9 cellular contexts compared by ENCODE assay signal in genomic region chr3:4302747-4303146, GRCh38. TPM values are rescaled to one million over a fixed set of nuclear protein-coding genes. Genes with fewer than 3 reads are reported as not detected.
DNase-seq lines count a peak whose midpoint lies in the region; TF ChIP-seq lines count a peak whose summit lies in the region.
"Had no signal": no experiment of that assay in that cellular context is flagged by ENCODE, and none has a peak within 500 bp of the region (broad histone marks: within the 10 kb centered on the region; RNA-seq: fewer than 3 reads in every experiment).

No MANE protein-coding gene starts in this region.

- H3K9me3 ChIP-seq in HUES48 (ENCODE audit: control insufficient read depth, insufficient read depth, low read length) (no peaks in the 10 kb centered on the region), muscle layer of duodenum (ENCODE audit: control insufficient read depth in 1 of 2, low read length in 2 of 2) (no peaks in the 10 kb centered on the region)
- H3K9me3 ChIP-seq: adrenal gland had no signal

- no peak for DNase-seq in AG10803 (ENCODE audit: low read depth)
- DNase-seq in cardiac fibroblast (ENCODE audit: low read depth in 2 of 2) = no peak
- no peak for DNase-seq in H4 (ENCODE audit: low spot score)
- DNase-seq in HuH-7.5 (ENCODE audit: low spot score) = no peak
- DNase-seq in activated CD4-positive, alpha-beta T cell treated with anti-CD3 and anti-CD28 coated beads for 48 hours = no peak
- DNase-seq in NOMO-1 (lab: John Stamatoyannopoulos, UW; ENCODE audit: unreplicated experiment in 2 of 2) = no peak

- H3K27me3 ChIP-seq in HUES48 (ENCODE audit: control insufficient read depth, insufficient read depth, low read length) (no peaks in the 10 kb centered on the region), muscle layer of duodenum (ENCODE audit: low read depth, low read length) (no peaks in the 10 kb centered on the region)
- H3K27me3 ChIP-seq: adrenal gland had no signal

- H3K27ac ChIP-seq in HUES48 (ENCODE audit: low read depth, low read length) (no peak overlapping the region), muscle layer of duodenum (ENCODE audit: low read length) (peak overlapping the region; percentile 95)

- TF ChIP-seq CTCF in AG10803 (conservative IDR thresholded peaks at IDR 0.05; ENCODE audit: low read length) = no peak
- no peak for TF ChIP-seq CTCF in cardiac fibroblast (IDR thresholded peaks at IDR 0.05; ENCODE audit: low read depth, low read length)

- H3K9ac ChIP-seq in HUES48 (ENCODE audit: low read depth, low read length) = no peak overlapping the region

- H3K36me3 ChIP-seq in HUES48 (ENCODE audit: control insufficient read depth, insufficient read depth, low read length) = peaks cover 8% of the 10 kb centered on the region
- no peaks in the 10 kb centered on the region for H3K36me3 ChIP-seq in muscle layer of duodenum (ENCODE audit: control insufficient read depth in 1 of 2, insufficient read depth in 2 of 2, low read length in 2 of 2)
- H3K36me3 ChIP-seq: adrenal gland had no signal

- H3K4me3 ChIP-seq in AG10803 (ENCODE audit: low read length) (peak overlapping the region; percentile 87), HUES48 (ENCODE audit: low read depth, low read length) (peak overlapping the region; percentile 81; the same call in 1 of the 2 replicates), cardiac fibroblast (replicated peaks in 1 of 2; ENCODE audit: low read depth in 2 of 2, low read length in 2 of 2) (peak overlapping the region; percentile 69 to 81), muscle layer of duodenum (ENCODE audit: low read depth in 1 of 2, low read length in 2 of 2) (peak overlapping the region; percentile 88 to 99)

- H3K4me1 ChIP-seq in HUES48 (ENCODE audit: control insufficient read depth, insufficient read depth, low read length) (peaks cover 13% of the 10 kb centered on the region), muscle layer of duodenum (ENCODE audit: control insufficient read depth in 1 of 2, insufficient read depth in 2 of 2, low read length in 2 of 2) (peaks cover 0 to 27% of the 10 kb centered on the region in 2 donors)

RNA-seq across cellular contexts. Expression of gene SETMAR, which starts 0.4 kb away (rescaled TPM):
- total RNA-seq in H4 (2014; rRNA removed; shearing (Covaris generic)) = 40.8 and 51.6 TPM in 2 replicates
